Comparison of ENCODE assay signal across 23 cellular contexts in genomic region chr3:188276366-188276765, GRCh38.
DNase-seq lines count a peak whose midpoint lies in the region; ATAC-seq and TF ChIP-seq lines count a peak whose summit lies in the region.
"Had no signal": no experiment of that assay in that cellular context is flagged by ENCODE, and none has a peak within 500 bp of the region (broad histone marks: within the 10 kb centered on the region; RNA-seq: fewer than 3 reads in every experiment).

No MANE protein-coding gene starts in this region.

- TF ChIP-seq CTCF in GM23338 (conservative IDR thresholded peaks at IDR 0.05; ENCODE audit: low read depth in 2 of 2) (no peak), Panc1 (IDR thresholded peaks at IDR 0.05) (no peak), upper lobe of right lung (IDR thresholded peaks at IDR 0.05) (no peak)

- 95% methylated on average over 3 of the region's 3 CpGs for WGBS in thymus

- BruUV-seq in Panc1 (replicated peaks; lab: Mats Ljungman, UMichigan): no TSS peak

- H3K9me3 Mint-ChIP-seq in GM23338: no peaks in the 10 kb centered on the region
- H3K9me3 Mint-ChIP-seq: brain; CD4-positive, CD25-positive, alpha-beta regulatory T cell; neural crest cell had no signal

- peaks cover 1% of the 10 kb centered on the region for H3K27me3 Mint-ChIP-seq in GM23338 (ENCODE audit: insufficient read depth, low read depth, poor library complexity)
- H3K27me3 Mint-ChIP-seq: brain; CD4-positive, CD25-positive, alpha-beta regulatory T cell had no signal

- H3K36me3 ChIP-seq in GM23338 (ENCODE audit: insufficient read depth): no peaks in the 10 kb centered on the region
- H3K36me3 ChIP-seq in Panc1 (ENCODE audit: control insufficient read depth, insufficient read depth, low read length): no peaks in the 10 kb centered on the region
- H3K36me3 ChIP-seq in muscle layer of duodenum (ENCODE audit: control insufficient read depth in 1 of 2, insufficient read depth in 2 of 2, low read length in 2 of 2): peaks cover 4 to 9% of the 10 kb centered on the region in 2 donors
- H3K36me3 ChIP-seq in thymus (ENCODE audit: control insufficient read depth, insufficient read depth): no peaks in the 10 kb centered on the region
- no peaks in the 10 kb centered on the region for H3K36me3 ChIP-seq in upper lobe of right lung
- H3K36me3 ChIP-seq: colonic mucosa, Peyer's patch had no signal

- no peaks in the 10 kb centered on the region for H3K9me2 ChIP-seq in GM23338 (ENCODE audit: insufficient read depth)

- no peak for DNase-seq in GM23338 (ENCODE audit: low spot score)
- DNase-seq in Panc1 (ENCODE audit: low read depth, low spot score): no peak
- no peak for DNase-seq in NCI-H226
- DNase-seq in upper lobe of right lung: no peak
- DNase-seq: activated CD8-positive, alpha-beta T cell treated with anti-CD3 and anti-CD28 coated beads, Interleukin-2, amount 10 ng/mL, durations not matched to agents 7 days and 5 days; activated effector memory CD4-positive, alpha-beta T cell treated with anti-CD3 and anti-CD28 coated beads, Interleukin-2, amount 50 U/mL, for 16 hours; activated T-cell treated with anti-CD3 and anti-CD28 coated beads for 4 hours; CD4-positive, CD25-positive, alpha-beta regulatory T cell; colonic mucosa; mucosa of descending colon; NCI-H2171; NCI-H524 treated with DMSO at 0.1 percent for 48 hours; NK-92 treated with Interleukin-12 subunit alpha and Interleukin-12 subunit beta, amount 100 ng/mL, for 24 hours; Peyer's patch; T-helper 1 cell had no signal

- peak overlapping the region; percentile 39; the same call in 1 of the 2 replicates for H3K27ac Mint-ChIP-seq in GM23338
- H3K27ac Mint-ChIP-seq: activated CD8-positive, alpha-beta T cell treated with anti-CD3 and anti-CD28 coated beads, Interleukin-2, amount 10 ng/mL, durations not matched to agents 7 days and 5 days had no signal

- POLR2A ChIA-PET in Panc1 (lab: Charles Lee): no interaction called here

- H3K79me2 ChIP-seq in GM23338 (replicated peaks; ENCODE audit: insufficient read depth): peaks cover 10% of the 10 kb centered on the region; the same call in 1 of the 2 replicates

- no peaks in the 10 kb centered on the region for H3K36me3 Mint-ChIP-seq in GM23338 (ENCODE audit: low read depth)
- H3K36me3 Mint-ChIP-seq: brain had no signal

- H4K20me1 ChIP-seq in GM23338 (replicated peaks; ENCODE audit: insufficient read depth): no peaks in the 10 kb centered on the region

- in situ Hi-C loops in Panc1 (cut with HindIII; ENCODE audit: low pct_unique_long_range_greater_than_20kb, low sequenced_read_pairs): loop anchor here (25.0 kb wide), 1 partner anchor 539 kb away; the partner anchor contains the start of gene BCL6

- intact Hi-C loops in Panc1 (cut with micrococcal nuclease; ENCODE audit: unreplicated experiment): loop anchor here (10.0 kb wide), 1 partner anchor 678 kb away; no protein-coding TSS in a partner anchor
- intact Hi-C loops in upper lobe of right lung (cut with DNase I): no loop called here

- no peak overlapping the region for H3K4me2 ChIP-seq in GM23338
- H3K4me2 ChIP-seq: KMS-11 had no signal

- H3K27me3 ChIP-seq in GM23338 (ENCODE audit: insufficient read depth): no peaks in the 10 kb centered on the region
- H3K27me3 ChIP-seq in Panc1 (ENCODE audit: control insufficient read depth, insufficient read depth, low read length): no peaks in the 10 kb centered on the region
- H3K27me3 ChIP-seq in muscle layer of duodenum (ENCODE audit: low read depth, low read length): no peaks in the 10 kb centered on the region
- H3K27me3 ChIP-seq in thymus (ENCODE audit: control insufficient read depth, insufficient read depth): no peaks in the 10 kb centered on the region
- H3K27me3 ChIP-seq in upper lobe of right lung: no peaks in the 10 kb centered on the region
- H3K27me3 ChIP-seq: colonic mucosa, Peyer's patch, SJSA1 had no signal

- no peaks in the 10 kb centered on the region for H3K9me3 ChIP-seq in Panc1 (ENCODE audit: control insufficient read depth, insufficient read depth, low read depth, low read length)
- no peaks in the 10 kb centered on the region for H3K9me3 ChIP-seq in muscle layer of duodenum (ENCODE audit: control insufficient read depth in 1 of 2, low read length in 2 of 2)
- H3K9me3 ChIP-seq in thymus (ENCODE audit: control insufficient read depth): no peaks in the 10 kb centered on the region
- no peaks in the 10 kb centered on the region for H3K9me3 ChIP-seq in upper lobe of right lung
- H3K9me3 ChIP-seq: colonic mucosa, mucosa of descending colon, Peyer's patch, SJSA1 had no signal

- no peak overlapping the region for H2AFZ ChIP-seq in GM23338

- peaks cover 25% of the 10 kb centered on the region for H3K4me1 ChIP-seq in GM23338 (ENCODE audit: insufficient read depth)
- H3K4me1 ChIP-seq in Panc1 (ENCODE audit: control insufficient read depth, insufficient read depth, low read length): peaks cover 46% of the 10 kb centered on the region
- H3K4me1 ChIP-seq in muscle layer of duodenum (ENCODE audit: control insufficient read depth in 1 of 2, insufficient read depth in 2 of 2, low read length in 2 of 2): peaks cover 3 to 7% of the 10 kb centered on the region in 2 donors
- no peaks in the 10 kb centered on the region for H3K4me1 ChIP-seq in thymus (ENCODE audit: control insufficient read depth, insufficient read depth, low read length)
- H3K4me1 ChIP-seq in upper lobe of right lung: peaks cover 10% of the 10 kb centered on the region
- H3K4me1 ChIP-seq: colonic mucosa, Peyer's patch had no signal

- no peaks in the 10 kb centered on the region for H3F3A ChIP-seq in GM23338 (replicated peaks; ENCODE audit: low read depth)

- H3K4me3 ChIP-seq in GM23338 (no peak overlapping the region), Panc1 (ENCODE audit: low read depth in 2 of 2, low read length in 2 of 2) (no peak overlapping the region), muscle layer of duodenum (ENCODE audit: low read depth in 1 of 2, low read length in 2 of 2) (no peak overlapping the region), thymus (ENCODE audit: low read length) (no peak overlapping the region), upper lobe of right lung (no peak overlapping the region)
- H3K4me3 ChIP-seq: colonic mucosa, mucosa of descending colon, Peyer's patch, SJSA1 had no signal

- H3K27ac ChIP-seq in GM23338 (ENCODE audit: low read depth) (no peak overlapping the region), Panc1 (ENCODE audit: low read length) (peak overlapping the region; percentile 26; the same call in 1 of the 2 replicates), muscle layer of duodenum (ENCODE audit: low read length) (peak overlapping the region; percentile 54), thymus (ENCODE audit: low read depth) (peak overlapping the region; percentile 20), upper lobe of right lung (no peak overlapping the region)
- H3K27ac ChIP-seq: colonic mucosa, KMS-11, SJSA1 had no signal

- H3K4me3 Mint-ChIP-seq in GM23338: no peak overlapping the region
- H3K4me3 Mint-ChIP-seq: activated CD8-positive, alpha-beta T cell treated with anti-CD3 and anti-CD28 coated beads, Interleukin-2, amount 10 ng/mL, durations not matched to agents 7 days and 5 days; brain; CD4-positive, CD25-positive, alpha-beta regulatory T cell; neural crest cell had no signal

- no peak for ATAC-seq in GM23338
- ATAC-seq in Panc1: no peak
- no peak for ATAC-seq in GM19467 (IDR thresholded peaks at IDR 0.05; ENCODE audit: unreplicated experiment)
- no peak for ATAC-seq in upper lobe of right lung
- ATAC-seq: activated CD8-positive, alpha-beta T cell treated with anti-CD3 and anti-CD28 coated beads, Interleukin-2, amount 10 ng/mL, durations not matched to agents 7 days and 5 days; esophagus mucosa; mucosa of descending colon had no signal

- H3K4me1 Mint-ChIP-seq in GM23338: peaks cover 24% of the 10 kb centered on the region

- CTCF ChIA-PET in Panc1 (lab: Charles Lee): no interaction called here

TF ChIP-seq in GM23338, 12 proteins besides CTCF, POLR2A, EP300 and RAD21:
- TF ChIP-seq STAT1 (IDR thresholded peaks at IDR 0.05; ENCODE audit: unreplicated experiment): no peak

Comparison
In these comparisons a context has a peak if more than half of its experiments do, and no peak if none do; other contexts are left out.
1. H3K27ac ChIP-seq: peak in Panc1 (single experiment), muscle layer of duodenum (single experiment) and thymus (single experiment); none in GM23338 (single experiment) and upper lobe of right lung (single experiment).